ENCODE assay signal across 1 cellular context in genomic region chr3:46934067-46934466, GRCh38.
TF ChIP-seq lines count a peak whose summit lies in the region.

No MANE protein-coding gene starts in this region.

TF ChIP-seq in A549, 52 proteins besides CTCF, POLR2A, EP300 and RAD21 (continued from another document):
- TF ChIP-seq MYC (IDR thresholded peaks at IDR 0.05; ENCODE audit: borderline replicate concordance, low read length) (no peak), PHF8 (IDR thresholded peaks at IDR 0.05; ENCODE audit: borderline replicate concordance, low read depth) (no peak)
